ENCODE assay signal across 8 cellular contexts in genomic region chr19:2096543-2097329, GRCh38. TPM values are rescaled to one million over a fixed set of nuclear protein-coding genes. Genes with fewer than 3 reads are reported as not detected.
DNase-seq lines count a peak whose midpoint lies in the region; ATAC-seq and TF ChIP-seq lines count a peak whose summit lies in the region.

Gene IZUMO4 (plus strand): TSS chr19:2096915. CDS start chr19:2096946, 31 bp downstream.

- peak; percentile 57 for ATAC-seq in GM21390 (IDR thresholded peaks at IDR 0.05; ENCODE audit: unreplicated experiment)

- H3K27me3 Mint-ChIP-seq in Caco-2 (ENCODE audit: insufficient read depth, unreplicated experiment) (no peaks in the 10 kb centered on the region), endodermal cell (ENCODE audit: insufficient read depth) (no peaks in the 10 kb centered on the region)

- peak within 1 kb of the TSS; percentile 69 for H3K4me3 ChIP-seq in Caco-2 (ENCODE audit: low read depth, low read length)
- peak within 1 kb of the TSS; percentile 88 for H3K4me3 ChIP-seq in endodermal cell (ENCODE audit: low read length)

- H3K27ac Mint-ChIP-seq in Caco-2 (ENCODE audit: unreplicated experiment) (peak within 1 kb of the TSS; percentile 88), endodermal cell (peak within 1 kb of the TSS; percentile 88)

- H3K36me3 Mint-ChIP-seq in Caco-2 (ENCODE audit: insufficient read depth, unreplicated experiment) (peaks cover 55% of the 10 kb centered on the region), endodermal cell (ENCODE audit: low read depth) (peaks cover 15% of the 10 kb centered on the region)

- H3K9me3 ChIP-seq in Caco-2 (no peaks in the 10 kb centered on the region), endodermal cell (ENCODE audit: control insufficient read depth, low read length) (no peaks in the 10 kb centered on the region)

- H3K9me3 Mint-ChIP-seq in Caco-2 (ENCODE audit: unreplicated experiment) (no peaks in the 10 kb centered on the region), endodermal cell (no peaks in the 10 kb centered on the region)

- H3K4me1 ChIP-seq in Caco-2 (peaks cover 8% of the 10 kb centered on the region), endodermal cell (ENCODE audit: control insufficient read depth, insufficient read depth, low read length) (peaks cover 4% of the 10 kb centered on the region)

- H3K4me3 Mint-ChIP-seq in Caco-2 (ENCODE audit: unreplicated experiment) (peak within 1 kb of the TSS; percentile 82), endodermal cell (peak within 1 kb of the TSS; percentile 84)

- TF ChIP-seq CTCF in Caco-2 (IDR thresholded peaks at IDR 0.05; ENCODE audit: insufficient read depth in 1 of 2, low read depth in 1 of 2, low read length in 1 of 2, severe bottlenecking in 1 of 2, unreplicated experiment in 1 of 2), result peak in 1 of 2 experiments; percentile 28
- peak; percentile 64 for TF ChIP-seq CTCF in endodermal cell (conservative IDR thresholded peaks at IDR 0.05)

- POLR2A ChIA-PET in Caco-2 (lab: Charles Lee), result interaction anchor here (0.9 kb wide), 1 partner anchor 36 kb away, joined by 3 read pairs; no protein-coding TSS in a partner anchor

- CTCF ChIA-PET in Caco-2 (lab: Charles Lee), result no interaction called here

- H3K36me3 ChIP-seq in Caco-2 (ENCODE audit: control insufficient read depth, insufficient read depth, low read length) (no peaks in the 10 kb centered on the region), endodermal cell (ENCODE audit: control insufficient read depth, insufficient read depth, low read length) (peaks cover 20% of the 10 kb centered on the region)

- peak within 1 kb of the TSS; percentile 89 for H3K27ac ChIP-seq in endodermal cell (ENCODE audit: low read depth, low read length)

- H3K9ac ChIP-seq in endodermal cell (ENCODE audit: extremely low read depth, low read length, poor library complexity, severe bottlenecking), result peak within 1 kb of the TSS; percentile 66

- WGBS in endodermal cell (ENCODE audit: insufficient coverage in 1 of 2, insufficient read length in 1 of 2), 2 experiments, result 3 to 9% methylated on average over 20 to 71 of the region's 71 CpGs

- DNase-seq in Caco-2 (peak; percentile 97 to 98), HUDEP-2 (lab: John Stamatoyannopoulos, UW; ENCODE audit: unreplicated experiment in 76 of 76) (peak; percentile 74 to 100 (median 99)), NOMO-1 treated with DMSO at 0.1 percent for 48 hours (lab: John Stamatoyannopoulos, UW; ENCODE audit: unreplicated experiment) (peak; percentile 97), endodermal cell (peak; percentile 100), mesenteric fat pad (ENCODE audit: low spot score) (peak; percentile 100)
- peak; percentile 96 for DNase-seq in activated CD8-positive, alpha-beta memory T cell treated with anti-CD3 and anti-CD28 coated beads, Interleukin-2, amount 50 U/mL, for 1 hour (ENCODE audit: extremely low read depth)
- DNase-seq in stimulated activated CD8-positive, alpha-beta memory T cell treated with anti-CD3 and anti-CD28 coated beads, Interleukin-15, amount 100 ng/mL, for 24 hours (ENCODE audit: low read depth), result peak; percentile 100

- intact Hi-C loops in Caco-2 (cut with micrococcal nuclease; ENCODE audit: unreplicated experiment), result loop anchor here (2.0 to 5.0 kb wide), 2 partner anchors 34 to 54 kb away; partner anchors contain the start of gene AP3D1

- no peaks in the 10 kb centered on the region for H3K4me1 Mint-ChIP-seq in Caco-2 (ENCODE audit: low read depth, unreplicated experiment)
- peaks cover 2% of the 10 kb centered on the region for H3K4me1 Mint-ChIP-seq in endodermal cell

- H3K27me3 ChIP-seq in Caco-2 (replicated peaks; ENCODE audit: control insufficient read depth, insufficient read depth, low read length), result no peaks in the 10 kb centered on the region
- no peaks in the 10 kb centered on the region for H3K27me3 ChIP-seq in endodermal cell (ENCODE audit: control insufficient read depth, insufficient read depth, low read length, poor library complexity, severe bottlenecking)

- no TSS peak for BruUV-seq in Caco-2 (replicated peaks; lab: Mats Ljungman, UMichigan)

RNA-seq across cellular contexts. Expression of gene IZUMO4, which starts in this region (rescaled TPM):
- total RNA-seq in Caco-2 (2022) (1.1 and 1.6 TPM in 2 replicates), endodermal cell (1 to 10 TPM; 4.3 to 5.4 TPM), mesenteric fat pad (2.4 TPM)
- 4.3 TPM for polyA plus RNA-seq in endodermal cell (2013, experiment 1 of 2)
- 4.6 TPM for polyA plus RNA-seq in endodermal cell (2013, experiment 2 of 2)

Comparison
In these comparisons a context has a peak if more than half of its experiments do, and no peak if none do; other contexts are left out.
1. Peak in every context shown above with its lines: DNase-seq, ATAC-seq, H3K4me3 ChIP-seq and H3K27ac ChIP-seq.